In the genomic region with DNA sequence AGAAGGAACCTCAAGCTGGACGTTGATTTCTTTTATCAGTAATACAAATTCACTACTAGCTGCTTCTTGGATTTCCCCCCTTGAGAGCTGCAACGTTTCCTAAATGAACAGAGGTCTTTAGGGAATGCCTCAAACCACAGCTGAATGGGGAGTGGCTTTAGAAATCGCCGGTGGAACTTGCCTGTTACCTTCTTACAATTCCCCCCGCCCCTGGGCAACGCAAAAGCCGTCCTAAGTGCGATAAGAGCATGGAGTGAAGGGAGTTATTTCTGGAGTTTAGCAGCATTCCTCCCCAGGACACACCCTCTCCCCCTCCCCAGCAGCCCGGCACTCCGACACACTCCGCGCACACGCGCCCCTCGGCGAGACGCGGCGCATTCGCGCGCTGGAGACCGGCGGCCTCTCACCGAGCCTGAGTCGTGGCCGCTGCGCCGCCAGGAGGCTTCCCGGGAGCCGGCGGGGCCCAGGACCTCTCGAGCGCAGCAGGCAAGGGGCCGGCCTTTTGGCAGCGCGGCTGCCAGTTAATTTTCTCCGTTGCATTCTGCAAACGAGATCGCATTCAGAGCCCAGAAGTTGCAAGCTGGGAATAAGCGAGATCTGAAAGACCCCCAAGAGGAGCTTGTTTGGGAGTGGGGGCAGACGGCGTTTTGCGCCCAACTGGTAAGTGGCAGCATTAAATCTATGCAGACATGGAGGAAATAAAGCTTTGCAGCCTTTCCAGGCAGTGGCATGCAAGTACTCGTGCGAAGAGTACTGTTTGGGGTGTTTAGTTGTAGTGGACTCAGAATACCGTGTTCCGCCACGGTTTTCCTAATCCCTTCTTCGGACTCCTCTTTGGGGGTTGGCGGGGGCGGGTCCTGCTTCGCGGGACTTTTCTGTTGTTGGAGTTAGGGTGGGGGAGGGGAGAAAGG, we compare ENCODE assay signal across 8 cellular contexts.
DNase-seq lines count a peak whose midpoint lies in the region; ATAC-seq lines count a peak whose summit lies in the region.

No MANE protein-coding gene starts in this region.

- no peak overlapping the region for H3K27ac Mint-ChIP-seq in stimulated activated naive CD8-positive, alpha-beta T cell treated with anti-CD3 and anti-CD28 coated beads, Interleukin-15, amount 100 ng/mL, for 72 hours

- intact Hi-C loops in Right ventricle myocardium inferior (cut with DNase I): loop anchor here (5.0 kb wide), 2 partner anchors 44 to 119 kb away; no protein-coding TSS in a partner anchor
- intact Hi-C loops in cardiac septum (cut with DNase I): loop anchor here (2.0 kb wide), 1 partner anchor 43 kb away; no protein-coding TSS in a partner anchor

- H3K9me3 Mint-ChIP-seq in stimulated activated naive CD8-positive, alpha-beta T cell treated with anti-CD3 and anti-CD28 coated beads, Interleukin-15, amount 100 ng/mL, for 72 hours: no peaks in the 10 kb centered on the region

- peak; percentile 77 for DNase-seq in Right ventricle myocardium inferior (ENCODE audit: missing footprints)
- no peak for DNase-seq in cardiac septum (ENCODE audit: low spot score)
- DNase-seq in NCI-H526 (lab: John Stamatoyannopoulos, UW): peak; percentile 13 to 82
- DNase-seq in dermis blood vessel endothelial cell: peak; percentile 73
- peak; percentile 59 for DNase-seq in left lobe of liver (ENCODE audit: low spot score)
- DNase-seq in stimulated activated naive CD8-positive, alpha-beta T cell treated with anti-CD3 and anti-CD28 coated beads, Interleukin-15, amount 100 ng/mL, for 72 hours: peak; percentile 7 to 13
- DNase-seq in NK-92 (lab: John Stamatoyannopoulos, UW; ENCODE audit: unreplicated experiment): no peak

- peaks cover 75% of the 10 kb centered on the region for H3K27me3 Mint-ChIP-seq in stimulated activated naive CD8-positive, alpha-beta T cell treated with anti-CD3 and anti-CD28 coated beads, Interleukin-15, amount 100 ng/mL, for 72 hours

- peak overlapping the region; percentile 65 to 74 for H3K4me3 Mint-ChIP-seq in stimulated activated naive CD8-positive, alpha-beta T cell treated with anti-CD3 and anti-CD28 coated beads, Interleukin-15, amount 100 ng/mL, for 72 hours

- peak; percentile 90 for ATAC-seq in Right ventricle myocardium inferior
- ATAC-seq in left lobe of liver: peak; percentile 97
- peak; percentile 64 for ATAC-seq in stimulated activated naive CD8-positive, alpha-beta T cell treated with anti-CD3 and anti-CD28 coated beads, Interleukin-15, amount 100 ng/mL, for 72 hours
- ATAC-seq in HG03378 (IDR thresholded peaks at IDR 0.05; ENCODE audit: unreplicated experiment): no peak

- H3K4me1 Mint-ChIP-seq in stimulated activated naive CD8-positive, alpha-beta T cell treated with anti-CD3 and anti-CD28 coated beads, Interleukin-15, amount 100 ng/mL, for 72 hours: peaks cover 27% of the 10 kb centered on the region

Comparison
In these comparisons a context has a peak if more than half of its experiments do, and no peak if none do; other contexts are left out.
1. DNase-seq: peak in Right ventricle myocardium inferior (single experiment), NCI-H526 (2 of 2), dermis blood vessel endothelial cell (single experiment), left lobe of liver (single experiment) and stimulated activated naive CD8-positive, alpha-beta T cell treated with anti-CD3 and anti-CD28 coated beads, Interleukin-15, amount 100 ng/mL, for 72 hours (2 of 2); none in cardiac septum (single experiment) and NK-92 (single experiment).